2 cellular contexts compared by ENCODE assay signal in the genomic region with DNA sequence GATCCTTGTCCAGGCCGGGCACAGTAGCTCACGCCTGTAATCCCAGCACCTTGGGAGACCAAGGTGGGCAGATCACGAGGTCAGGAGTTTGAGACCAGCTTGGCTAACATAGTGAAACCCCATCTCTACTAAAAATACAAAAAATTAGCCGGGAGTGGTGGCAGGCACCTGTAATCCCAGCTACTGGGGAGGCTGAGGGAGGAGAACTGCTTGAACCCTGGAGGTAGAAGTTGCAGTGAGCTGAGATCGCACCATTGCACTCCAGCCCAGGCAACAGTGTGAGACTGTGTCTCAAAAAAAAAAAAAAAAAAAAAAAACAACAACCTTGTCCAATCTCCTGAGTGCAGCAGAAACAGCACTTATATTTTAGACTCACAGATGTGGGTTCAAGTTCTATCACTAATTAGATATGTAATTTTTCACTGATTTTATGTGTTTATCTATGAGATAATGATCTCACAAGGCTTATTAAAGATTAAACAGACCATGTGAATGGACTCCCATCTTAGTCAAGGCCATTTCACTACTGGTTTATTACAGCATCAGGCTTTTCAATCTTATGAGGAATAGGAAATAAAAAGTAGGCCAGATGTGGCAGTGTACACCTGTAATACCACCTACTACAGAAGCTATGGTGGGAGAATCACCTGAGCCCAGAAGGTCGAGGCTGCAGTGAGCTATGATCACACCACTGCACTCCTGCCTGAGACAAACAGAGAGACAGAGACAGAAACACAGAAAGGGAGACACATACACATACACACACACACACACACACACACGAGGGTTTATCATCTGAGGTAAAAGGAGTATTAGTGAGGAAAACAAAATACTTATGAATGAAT.
TF ChIP-seq lines count a peak whose summit lies in the region.

No MANE protein-coding gene starts in this region.

TF ChIP-seq in HEK293, 187 proteins besides CTCF, POLR2A, EP300 and RAD21:
- TF ChIP-seq OSR2 (tag by site-specific recombination; IDR thresholded peaks at IDR 0.05) = peak; percentile 13; the same call in 1 of the 2 replicates
- TF ChIP-seq ZBTB17 (tag by site-specific recombination; IDR thresholded peaks at IDR 0.05) = 0 out of 2 replicates have a peak, but pooled peaks have one; percentile 14
- TF ChIP-seq, protein P1, sequence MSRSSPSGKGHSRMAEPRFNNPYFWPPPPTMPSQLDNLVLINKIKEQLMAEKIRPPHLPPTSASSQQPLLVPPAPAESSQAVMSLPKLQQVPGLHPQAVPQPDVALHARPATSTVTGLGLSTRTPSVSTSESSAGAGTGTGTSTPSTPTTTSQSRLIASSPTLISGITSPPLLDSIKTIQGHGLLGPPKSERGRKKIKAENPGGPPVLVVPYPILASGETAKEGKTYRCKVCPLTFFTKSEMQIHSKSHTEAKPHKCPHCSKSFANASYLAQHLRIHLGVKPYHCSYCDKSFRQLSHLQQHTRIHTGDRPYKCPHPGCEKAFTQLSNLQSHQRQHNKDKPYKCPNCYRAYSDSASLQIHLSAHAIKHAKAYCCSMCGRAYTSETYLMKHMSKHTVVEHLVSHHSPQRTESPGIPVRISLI (tag by site-specific recombination; IDR thresholded peaks at IDR 0.05) = peak; percentile 66; the same call in 1 of the 2 replicates

TF ChIP-seq in HepG2, 621 proteins besides CTCF, POLR2A, EP300 and RAD21:
- TF ChIP-seq, protein P2, sequence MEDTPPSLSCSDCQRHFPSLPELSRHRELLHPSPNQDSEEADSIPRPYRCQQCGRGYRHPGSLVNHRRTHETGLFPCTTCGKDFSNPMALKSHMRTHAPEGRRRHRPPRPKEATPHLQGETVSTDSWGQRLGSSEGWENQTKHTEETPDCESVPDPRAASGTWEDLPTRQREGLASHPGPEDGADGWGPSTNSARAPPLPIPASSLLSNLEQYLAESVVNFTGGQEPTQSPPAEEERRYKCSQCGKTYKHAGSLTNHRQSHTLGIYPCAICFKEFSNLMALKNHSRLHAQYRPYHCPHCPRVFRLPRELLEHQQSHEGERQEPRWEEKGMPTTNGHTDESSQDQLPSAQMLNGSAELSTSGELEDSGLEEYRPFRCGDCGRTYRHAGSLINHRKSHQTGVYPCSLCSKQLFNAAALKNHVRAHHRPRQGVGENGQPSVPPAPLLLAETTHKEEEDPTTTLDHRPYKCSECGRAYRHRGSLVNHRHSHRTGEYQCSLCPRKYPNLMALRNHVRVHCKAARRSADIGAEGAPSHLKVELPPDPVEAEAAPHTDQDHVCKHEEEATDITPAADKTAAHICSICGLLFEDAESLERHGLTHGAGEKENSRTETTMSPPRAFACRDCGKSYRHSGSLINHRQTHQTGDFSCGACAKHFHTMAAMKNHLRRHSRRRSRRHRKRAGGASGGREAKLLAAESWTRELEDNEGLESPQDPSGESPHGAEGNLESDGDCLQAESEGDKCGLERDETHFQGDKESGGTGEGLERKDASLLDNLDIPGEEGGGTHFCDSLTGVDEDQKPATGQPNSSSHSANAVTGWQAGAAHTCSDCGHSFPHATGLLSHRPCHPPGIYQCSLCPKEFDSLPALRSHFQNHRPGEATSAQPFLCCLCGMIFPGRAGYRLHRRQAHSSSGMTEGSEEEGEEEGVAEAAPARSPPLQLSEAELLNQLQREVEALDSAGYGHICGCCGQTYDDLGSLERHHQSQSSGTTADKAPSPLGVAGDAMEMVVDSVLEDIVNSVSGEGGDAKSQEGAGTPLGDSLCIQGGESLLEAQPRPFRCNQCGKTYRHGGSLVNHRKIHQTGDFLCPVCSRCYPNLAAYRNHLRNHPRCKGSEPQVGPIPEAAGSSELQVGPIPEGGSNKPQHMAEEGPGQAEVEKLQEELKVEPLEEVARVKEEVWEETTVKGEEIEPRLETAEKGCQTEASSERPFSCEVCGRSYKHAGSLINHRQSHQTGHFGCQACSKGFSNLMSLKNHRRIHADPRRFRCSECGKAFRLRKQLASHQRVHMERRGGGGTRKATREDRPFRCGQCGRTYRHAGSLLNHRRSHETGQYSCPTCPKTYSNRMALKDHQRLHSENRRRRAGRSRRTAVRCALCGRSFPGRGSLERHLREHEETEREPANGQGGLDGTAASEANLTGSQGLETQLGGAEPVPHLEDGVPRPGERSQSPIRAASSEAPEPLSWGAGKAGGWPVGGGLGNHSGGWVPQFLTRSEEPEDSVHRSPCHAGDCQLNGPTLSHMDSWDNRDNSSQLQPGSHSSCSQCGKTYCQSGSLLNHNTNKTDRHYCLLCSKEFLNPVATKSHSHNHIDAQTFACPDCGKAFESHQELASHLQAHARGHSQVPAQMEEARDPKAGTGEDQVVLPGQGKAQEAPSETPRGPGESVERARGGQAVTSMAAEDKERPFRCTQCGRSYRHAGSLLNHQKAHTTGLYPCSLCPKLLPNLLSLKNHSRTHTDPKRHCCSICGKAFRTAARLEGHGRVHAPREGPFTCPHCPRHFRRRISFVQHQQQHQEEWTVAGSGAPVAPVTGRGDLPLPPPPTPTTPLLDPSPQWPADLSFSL (CRISPR knock-in tag; IDR thresholded peaks at IDR 0.05) = 0 out of 2 replicates have a peak, but pooled peaks have one; percentile 52
- TF ChIP-seq, protein P3, sequence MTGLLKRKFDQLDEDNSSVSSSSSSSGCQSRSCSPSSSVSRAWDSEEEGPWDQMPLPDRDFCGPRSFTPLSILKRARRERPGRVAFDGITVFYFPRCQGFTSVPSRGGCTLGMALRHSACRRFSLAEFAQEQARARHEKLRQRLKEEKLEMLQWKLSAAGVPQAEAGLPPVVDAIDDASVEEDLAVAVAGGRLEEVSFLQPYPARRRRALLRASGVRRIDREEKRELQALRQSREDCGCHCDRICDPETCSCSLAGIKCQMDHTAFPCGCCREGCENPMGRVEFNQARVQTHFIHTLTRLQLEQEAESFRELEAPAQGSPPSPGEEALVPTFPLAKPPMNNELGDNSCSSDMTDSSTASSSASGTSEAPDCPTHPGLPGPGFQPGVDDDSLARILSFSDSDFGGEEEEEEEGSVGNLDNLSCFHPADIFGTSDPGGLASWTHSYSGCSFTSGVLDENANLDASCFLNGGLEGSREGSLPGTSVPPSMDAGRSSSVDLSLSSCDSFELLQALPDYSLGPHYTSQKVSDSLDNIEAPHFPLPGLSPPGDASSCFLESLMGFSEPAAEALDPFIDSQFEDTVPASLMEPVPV (CRISPR knock-in tag; IDR thresholded peaks at IDR 0.05) = 0 out of 2 replicates have a peak, but pooled peaks have one; percentile 51
- 0 out of 2 replicates have a peak, but pooled peaks have one; percentile 20 for TF ChIP-seq ZNF501 (CRISPR knock-in tag; IDR thresholded peaks at IDR 0.05)
- TF ChIP-seq, protein P4, sequence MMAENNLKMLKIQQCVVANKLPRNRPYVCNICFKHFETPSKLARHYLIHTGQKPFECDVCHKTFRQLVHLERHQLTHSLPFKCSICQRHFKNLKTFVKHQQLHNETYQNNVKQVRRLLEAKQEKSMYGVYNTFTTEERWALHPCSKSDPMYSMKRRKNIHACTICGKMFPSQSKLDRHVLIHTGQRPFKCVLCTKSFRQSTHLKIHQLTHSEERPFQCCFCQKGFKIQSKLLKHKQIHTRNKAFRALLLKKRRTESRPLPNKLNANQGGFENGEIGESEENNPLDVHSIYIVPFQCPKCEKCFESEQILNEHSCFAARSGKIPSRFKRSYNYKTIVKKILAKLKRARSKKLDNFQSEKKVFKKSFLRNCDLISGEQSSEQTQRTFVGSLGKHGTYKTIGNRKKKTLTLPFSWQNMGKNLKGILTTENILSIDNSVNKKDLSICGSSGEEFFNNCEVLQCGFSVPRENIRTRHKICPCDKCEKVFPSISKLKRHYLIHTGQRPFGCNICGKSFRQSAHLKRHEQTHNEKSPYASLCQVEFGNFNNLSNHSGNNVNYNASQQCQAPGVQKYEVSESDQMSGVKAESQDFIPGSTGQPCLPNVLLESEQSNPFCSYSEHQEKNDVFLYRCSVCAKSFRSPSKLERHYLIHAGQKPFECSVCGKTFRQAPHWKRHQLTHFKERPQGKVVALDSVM (CRISPR knock-in tag; IDR thresholded peaks at IDR 0.05) = 0 out of 2 replicates have a peak, but pooled peaks have one; percentile 39
- TF ChIP-seq SMYD3 (CRISPR knock-in tag; IDR thresholded peaks at IDR 0.05) = peak; percentile 42; the same call in 1 of the 2 replicates
- TF ChIP-seq TEAD3 (CRISPR knock-in tag; optimal IDR thresholded peaks at IDR 0.05; ENCODE audit: borderline replicate concordance) = peak; percentile 19
- 0 out of 2 replicates have a peak, but pooled peaks have one; percentile 38 for TF ChIP-seq KLF6 (CRISPR knock-in tag; IDR thresholded peaks at IDR 0.05)
- 0 out of 2 replicates have a peak, but pooled peaks have one; percentile 6 for TF ChIP-seq SOX5 (CRISPR knock-in tag; IDR thresholded peaks at IDR 0.05; ENCODE audit: borderline replicate concordance)
